Comparison of ENCODE assay signal across 20 cellular contexts in genomic region chr1:205497351-205497750, GRCh38. TPM values are rescaled to one million over a fixed set of nuclear protein-coding genes. Genes with fewer than 3 reads are reported as not detected.
DNase-seq lines count a peak whose midpoint lies in the region; TF ChIP-seq lines count a peak whose summit lies in the region.
"Had no signal": no experiment of that assay in that cellular context is flagged by ENCODE, and none has a peak within 500 bp of the region (broad histone marks: within the 10 kb centered on the region; RNA-seq: fewer than 3 reads in every experiment).

No MANE protein-coding gene starts in this region.

- no peak for TF ChIP-seq CTCF in GM20000 (IDR thresholded peaks at IDR 0.05; ENCODE audit: extremely low read depth, missing control alignments)

- H3K27ac ChIP-seq in substantia nigra (ENCODE audit: low read depth, low read length, poor library complexity, severe bottlenecking) = peak overlapping the region; percentile 60
- H3K27ac ChIP-seq: parathyroid adenoma, thyroid gland had no signal

- peak; percentile 45 for DNase-seq in NCI-H2196 (lab: John Stamatoyannopoulos, UW; ENCODE audit: unreplicated experiment)
- no peak for DNase-seq in NCI-H2196 treated with DMSO at 0.1 percent for 48 hours (lab: John Stamatoyannopoulos, UW; ENCODE audit: unreplicated experiment)
- DNase-seq in NCI-H2107 (lab: John Stamatoyannopoulos, UW) = peak; percentile 51
- DNase-seq in SHP77 treated with DMSO at 0.1 percent for 48 hours (lab: John Stamatoyannopoulos, UW) = peak; percentile 86
- no peak for DNase-seq in substantia nigra (lab: John Stamatoyannopoulos, UW)
- no peak for DNase-seq in GM20000 (ENCODE audit: low spot score)
- no peak for DNase-seq in stimulated activated naive CD4-positive, alpha-beta T cell treated with Interleukin-2 at 50 U/mL for 16 hours (lab: John Stamatoyannopoulos, UW)
- no peak for DNase-seq in mucosa of gallbladder (ENCODE audit: low spot score)
- DNase-seq: activated CD4-positive, alpha-beta T cell treated with anti-CD3 and anti-CD28 coated beads for 4 hours; GDM1; glutamatergic neuron; KBM-7; left cardiac atrium; NCI-H524 treated with DMSO at 0.1 percent for 48 hours; OCI-M1; Right ventricle myocardium superior; T-cell; thyroid gland had no signal

RNA-seq across cellular contexts. Expression of gene CDK18, which starts 7.1 kb away (rescaled TPM):
- 76.4 TPM for total RNA-seq in mucosa of gallbladder

RNA-seq across cellular contexts. Expression of gene BLACAT1, which starts 41.5 kb away (rescaled TPM):
- 0.81 TPM for total RNA-seq in mucosa of gallbladder
- total RNA-seq: fibroblast of lung, Right ventricle myocardium superior had no signal

Comparison
In these comparisons a context has a peak if more than half of its experiments do, and no peak if none do; other contexts are left out.
1. DNase-seq: peak in NCI-H2196 (single experiment), NCI-H2107 (single experiment) and SHP77 treated with DMSO at 0.1 percent for 48 hours (single experiment); none in NCI-H2196 treated with DMSO at 0.1 percent for 48 hours (single experiment), substantia nigra (0 of 49), GM20000 (single experiment), stimulated activated naive CD4-positive, alpha-beta T cell treated with Interleukin-2 at 50 U/mL for 16 hours (single experiment) and mucosa of gallbladder (single experiment).